In genomic region chr1:2232916-2233438, GRCh38 we compare ENCODE assay signal across 10 cellular contexts. TPM values are rescaled to one million over a fixed set of nuclear protein-coding genes. Genes with fewer than 3 reads are reported as not detected.
DNase-seq lines count a peak whose midpoint lies in the region; ATAC-seq and TF ChIP-seq lines count a peak whose summit lies in the region.
"Had no signal": no experiment of that assay in that cellular context is flagged by ENCODE, and none has a peak within 500 bp of the region (broad histone marks: within the 10 kb centered on the region; RNA-seq: fewer than 3 reads in every experiment).

No MANE protein-coding gene starts in this region.

- no peak for TF ChIP-seq CTCF in omental fat pad (IDR thresholded peaks at IDR 0.05)

- peaks cover 76% of the 10 kb centered on the region for H3K4me1 Mint-ChIP-seq in stimulated activated naive CD8-positive, alpha-beta T cell treated with anti-CD3 and anti-CD28 coated beads, Interleukin-15, Interleukin-2, amounts not matched to agents 100 ng/mL and 50 ng/mL, for 24 hours (ENCODE audit: low read depth)

- no peak for ATAC-seq in stimulated activated naive CD8-positive, alpha-beta T cell treated with anti-CD3 and anti-CD28 coated beads, Interleukin-15, Interleukin-2, amounts not matched to agents 100 U/mL and 50 U/mL, for 24 hours
- ATAC-seq in GM21367 (IDR thresholded peaks at IDR 0.05; ENCODE audit: unreplicated experiment) = no peak
- no peak for ATAC-seq in GM21360 (IDR thresholded peaks at IDR 0.05; ENCODE audit: unreplicated experiment)
- no peak for ATAC-seq in omental fat pad (ENCODE audit: low FRiP score)

- peaks cover 25 to 70% of the 10 kb centered on the region in 2 donors for H3K4me1 ChIP-seq in muscle layer of duodenum (ENCODE audit: control insufficient read depth in 1 of 2, insufficient read depth in 2 of 2, low read length in 2 of 2)

- no peaks in the 10 kb centered on the region for H3K36me3 ChIP-seq in muscle layer of duodenum (ENCODE audit: control insufficient read depth in 1 of 2, insufficient read depth in 2 of 2, low read length in 2 of 2)

- peak overlapping the region; percentile 75 to 90 for H3K4me3 ChIP-seq in muscle layer of duodenum (ENCODE audit: low read depth in 1 of 2, low read length in 2 of 2)

- H3K4me3 Mint-ChIP-seq in stimulated activated naive CD8-positive, alpha-beta T cell treated with anti-CD3 and anti-CD28 coated beads, Interleukin-15, Interleukin-2, amounts not matched to agents 100 ng/mL and 50 ng/mL, for 24 hours = peak overlapping the region; percentile 94

- H3K36me3 Mint-ChIP-seq in stimulated activated naive CD8-positive, alpha-beta T cell treated with anti-CD3 and anti-CD28 coated beads, Interleukin-15, Interleukin-2, amounts not matched to agents 100 ng/mL and 50 ng/mL, for 24 hours (ENCODE audit: low read depth) = peaks cover 7% of the 10 kb centered on the region

- H3K27me3 ChIP-seq in muscle layer of duodenum (ENCODE audit: low read depth, low read length) = no peaks in the 10 kb centered on the region

- peak overlapping the region; percentile 88 for H3K27ac ChIP-seq in cingulate gyrus (ENCODE audit: low read depth, low read length)
- H3K27ac ChIP-seq in muscle layer of duodenum (ENCODE audit: low read length) = peak overlapping the region; percentile 79

- DNase-seq in stimulated activated naive CD8-positive, alpha-beta T cell treated with anti-CD3 and anti-CD28 coated beads, Interleukin-15, Interleukin-2, amounts not matched to agents 100 U/mL and 50 U/mL, for 24 hours = no peak
- no peak for DNase-seq in omental fat pad (ENCODE audit: low spot score)
- DNase-seq in occipital lobe (lab: John Stamatoyannopoulos, UW) = no peak
- DNase-seq: OCI-M1; stimulated activated CD4-positive, alpha-beta T cell treated with anti-CD3 and anti-CD28 coated beads, Interleukin-15, amount 100 ng/mL, for 24 hours had no signal

- peak overlapping the region; percentile 40 for H3K27ac Mint-ChIP-seq in stimulated activated naive CD8-positive, alpha-beta T cell treated with anti-CD3 and anti-CD28 coated beads, Interleukin-15, Interleukin-2, amounts not matched to agents 100 ng/mL and 50 ng/mL, for 24 hours

- H3K9me3 Mint-ChIP-seq in stimulated activated naive CD8-positive, alpha-beta T cell treated with anti-CD3 and anti-CD28 coated beads, Interleukin-15, Interleukin-2, amounts not matched to agents 100 ng/mL and 50 ng/mL, for 24 hours = no peaks in the 10 kb centered on the region

- H3K9me3 ChIP-seq in muscle layer of duodenum (ENCODE audit: control insufficient read depth in 1 of 2, low read length in 2 of 2) = no peaks in the 10 kb centered on the region

- no peaks in the 10 kb centered on the region for H3K27me3 Mint-ChIP-seq in stimulated activated naive CD8-positive, alpha-beta T cell treated with anti-CD3 and anti-CD28 coated beads, Interleukin-15, Interleukin-2, amounts not matched to agents 100 ng/mL and 50 ng/mL, for 24 hours

RNA-seq across cellular contexts. Expression of gene SKI, which starts 4.9 kb away (rescaled TPM):
- 10 to 100 TPM; 35.3 to 54.0 (median 47.3) TPM for total RNA-seq in omental fat pad
- total RNA-seq in occipital lobe = 19.3 TPM

RNA-seq across cellular contexts. Expression of gene FAAP20, which starts 38.4 kb away (rescaled TPM):
- total RNA-seq in omental fat pad (10 to 100 TPM; 14.2 to 24.9 (median 21.8) TPM), occipital lobe (20.3 TPM)
